8 cellular contexts compared by ENCODE assay signal in the genomic region with DNA sequence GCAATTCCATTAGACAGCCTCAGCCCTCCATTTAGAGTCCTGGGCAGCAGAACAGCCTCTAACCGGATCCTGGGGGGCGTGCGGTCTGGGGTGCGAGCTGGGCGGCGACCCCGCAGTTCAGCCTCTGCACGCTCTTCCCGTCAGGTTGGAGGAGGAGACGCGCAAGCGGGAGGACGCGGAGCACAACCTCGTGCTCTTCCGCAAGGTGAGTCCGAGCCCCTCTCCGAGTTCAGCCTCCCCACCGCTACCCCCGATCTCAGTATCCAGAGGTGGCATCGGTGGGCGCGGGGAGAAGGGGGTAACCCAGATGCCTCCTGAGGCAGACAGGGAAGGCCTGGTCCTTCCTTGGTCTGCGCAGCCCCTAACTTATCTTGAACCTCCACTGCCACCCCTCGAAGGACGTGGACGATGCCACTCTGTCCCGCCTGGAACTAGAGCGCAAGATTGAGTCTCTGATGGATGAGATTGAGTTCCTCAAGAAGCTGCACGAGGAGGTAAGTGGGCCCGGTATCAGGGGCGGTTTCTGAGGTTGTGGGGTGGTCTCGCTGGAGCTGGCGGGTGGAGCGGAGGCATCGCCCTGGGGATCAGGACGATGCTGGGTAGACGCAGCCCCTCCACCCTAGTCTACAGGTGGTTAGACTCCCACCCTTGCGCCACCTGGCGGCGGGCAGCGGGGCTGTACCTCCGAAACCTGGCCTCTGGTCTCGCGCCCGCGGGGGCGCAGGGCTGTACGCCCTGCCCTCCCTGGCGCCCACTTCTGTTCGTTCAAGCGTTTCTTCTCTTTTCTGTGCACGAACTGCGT. TPM values are rescaled to one million over a fixed set of nuclear protein-coding genes. Genes with fewer than 3 reads are reported as not detected.
DNase-seq lines count a peak whose midpoint lies in the region; ATAC-seq, FAIRE-seq and TF ChIP-seq lines count a peak whose summit lies in the region.

No MANE protein-coding gene starts in this region.

- DNase-seq in AG10803 (ENCODE audit: low read depth): no peak
- peak; percentile 17 for DNase-seq in T-helper 22 cell (ENCODE audit: low read depth)
- no peak for DNase-seq in astrocyte of the spinal cord (ENCODE audit: low read depth, low spot score)
- peak; percentile 76 for DNase-seq in kidney
- peak; percentile 44 to 50 for DNase-seq in stimulated activated CD8-positive, alpha-beta memory T cell treated with anti-CD3 and anti-CD28 coated beads, Interleukin-15, amount 100 ng/mL, for 48 hours (ENCODE audit: low read depth in 2 of 2)

- no peak overlapping the region for H3K27ac ChIP-seq in kidney (ENCODE audit: low read depth in 2 of 2, low read length in 2 of 2)

- H3K4me3 ChIP-seq in AG10803 (ENCODE audit: low read length) (no peak overlapping the region), astrocyte of the spinal cord (ENCODE audit: low read depth, low read length) (no peak overlapping the region), kidney (ENCODE audit: low read length in 2 of 2) (peak overlapping the region in 1 of 2 donors; percentile 12)

- peak; percentile 50 for TF ChIP-seq CTCF in AG10803 (conservative IDR thresholded peaks at IDR 0.05; ENCODE audit: low read length)
- peak; percentile 70 for TF ChIP-seq CTCF in astrocyte of the spinal cord (IDR thresholded peaks at IDR 0.05; ENCODE audit: low read depth, low read length)
- TF ChIP-seq CTCF in kidney (IDR thresholded peaks at IDR 0.05; ENCODE audit: borderline replicate concordance, extremely low read depth, insufficient read depth): peak; percentile 69

- H3K9ac ChIP-seq in kidney (ENCODE audit: low read length in 2 of 2): no peak overlapping the region

- FAIRE-seq in kidney (lab: Jason Lieb, UNC): no peak

- H3K4me1 ChIP-seq in kidney (ENCODE audit: control insufficient read depth in 1 of 2, insufficient read depth in 1 of 2, low read depth in 1 of 2, low read length in 2 of 2): peaks cover 0 to 15% of the 10 kb centered on the region in 2 donors

- intact Hi-C loops in kidney (cut with DNase I): no loop called here

- H3K36me3 ChIP-seq in kidney (ENCODE audit: control insufficient read depth in 1 of 2, insufficient read depth in 2 of 2, low read length in 2 of 2): no peaks in the 10 kb centered on the region

- in situ Hi-C loops in astrocyte of the spinal cord (cut with HindIII; ENCODE audit: low sequenced_read_pairs): no loop called here

- peak; percentile 46 for ATAC-seq in HG03175 (IDR thresholded peaks at IDR 0.05; ENCODE audit: unreplicated experiment)
- no peak for ATAC-seq in GM18498 (IDR thresholded peaks at IDR 0.05; ENCODE audit: unreplicated experiment)
- no peak for ATAC-seq in GM21526 (IDR thresholded peaks at IDR 0.05; ENCODE audit: low FRiP score, unreplicated experiment)

- no peaks in the 10 kb centered on the region for H3K9me3 ChIP-seq in kidney (ENCODE audit: control insufficient read depth in 1 of 2, low read length in 2 of 2)

RNA-seq across cellular contexts. Expression of a gene that starts 1.3 kb away (rescaled TPM):
- 2.7 TPM for total RNA-seq in kidney
- 0.71 TPM for polyA plus RNA-seq in kidney (ENCODE audit: insufficient read depth, low read depth, low replicate concordance)

RNA-seq across cellular contexts. Expression of a gene that starts 26.8 kb away (rescaled TPM):
- total RNA-seq in kidney: 1.0 TPM
- 1.5 TPM for polyA plus RNA-seq in kidney (ENCODE audit: insufficient read depth, low read depth, low replicate concordance)

RNA-seq across cellular contexts. Expression of a gene that starts 31.4 kb away (rescaled TPM):
- 149 TPM for total RNA-seq in kidney
- polyA plus RNA-seq in kidney (ENCODE audit: insufficient read depth, low read depth, low replicate concordance): 204 TPM

RNA-seq across cellular contexts. Expression of a gene that starts 40.8 kb away (rescaled TPM):
- total RNA-seq in kidney: 1.0 TPM
- not detected for polyA plus RNA-seq in kidney (ENCODE audit: insufficient read depth, low read depth, low replicate concordance)

RNA-seq across cellular contexts. Expression of a gene that starts 50.5 kb away (rescaled TPM):
- 16.2 TPM for total RNA-seq in kidney
- 15.1 TPM for polyA plus RNA-seq in kidney (ENCODE audit: insufficient read depth, low read depth, low replicate concordance)

Comparison
In these comparisons a context has a peak if more than half of its experiments do, and no peak if none do; other contexts are left out.
1. DNase-seq: peak in T-helper 22 cell (single experiment), kidney (single experiment) and stimulated activated CD8-positive, alpha-beta memory T cell treated with anti-CD3 and anti-CD28 coated beads, Interleukin-15, amount 100 ng/mL, for 48 hours (2 of 2); none in AG10803 (single experiment) and astrocyte of the spinal cord (single experiment).
2. Peak in every context shown above with its lines, with median percentiles within 50 percentile points of each other: CTCF ChIP-seq.